ENCODE assay signal across 8 cellular contexts in the genomic region with DNA sequence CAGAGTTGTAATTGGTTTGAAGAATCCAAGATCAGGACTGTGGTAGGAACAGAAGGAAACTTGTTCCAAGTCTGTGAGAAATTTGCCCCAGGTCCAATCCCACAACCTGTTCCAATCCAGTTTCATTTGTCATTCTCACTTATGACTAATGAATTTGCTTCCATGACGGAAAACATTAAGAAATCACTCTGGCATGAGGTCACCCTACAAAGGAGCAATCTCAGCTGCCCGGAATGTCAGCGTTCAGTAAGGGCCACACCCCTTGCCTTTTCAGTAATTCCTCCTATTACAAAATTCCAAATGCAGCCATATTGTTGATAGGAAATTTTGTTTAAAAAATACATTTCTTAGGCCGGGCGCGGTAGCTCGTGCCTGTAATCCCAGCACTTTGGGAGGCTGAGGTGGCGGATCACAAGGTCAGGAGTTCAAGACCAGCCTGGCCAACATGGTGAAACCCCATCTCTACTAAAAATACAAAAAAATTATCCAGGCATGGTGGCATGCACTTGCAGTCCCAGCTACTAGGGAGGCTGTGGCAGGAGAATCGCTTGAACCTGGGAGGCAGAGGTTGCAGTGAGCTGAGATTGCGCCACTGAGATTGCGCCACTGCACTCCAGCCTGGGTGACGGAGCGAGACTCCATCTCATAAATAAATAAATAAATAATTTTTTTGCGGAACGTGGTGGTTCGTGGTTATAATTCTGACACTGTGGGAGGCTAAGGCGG. TPM values are rescaled to one million over a fixed set of nuclear protein-coding genes. Genes with fewer than 3 reads are reported as not detected.
A peak's percentile ranks its signal among the peaks of the same experiment; 100 is the strongest.
DNase-seq lines count a peak whose midpoint lies in the region; ATAC-seq, FAIRE-seq and TF ChIP-seq lines count a peak whose summit lies in the region.
"Not testable (repeated sequence)": the region's sequence is repeated elsewhere in the genome, so short reads cannot be mapped to it uniquely, and the experiment has no call there.

No MANE protein-coding gene starts in this region.

- not testable (repeated sequence) for H3K36me3 ChIP-seq in PC-3 (ENCODE audit: low read depth, low read length); astrocyte (ENCODE audit: insufficient read depth, low read length); esophagus muscularis mucosa; suprapubic skin

- H3K9ac ChIP-seq in PC-3 (ENCODE audit: low read length) (peak overlapping the region; percentile 59), astrocyte (ENCODE audit: low read length) (peak overlapping the region; percentile 71)

- not testable (repeated sequence) for H3K79me2 ChIP-seq in PC-3 (ENCODE audit: low read length); astrocyte (ENCODE audit: insufficient read depth, low read length)

- H3K9me3 Mint-ChIP-seq in astrocyte (ENCODE audit: unreplicated experiment), result not testable (repeated sequence)

- DNase-seq in AG10803 (ENCODE audit: low read depth), result peak; percentile 95
- peak; percentile 69 for DNase-seq in HFF-Myc (ENCODE audit: extremely low read depth, low read depth)
- peak; percentile 95 for DNase-seq in PC-3
- peak; percentile 98 for DNase-seq in astrocyte (ENCODE audit: low read depth)
- DNase-seq in esophagus muscularis mucosa (ENCODE audit: extremely low spot score), result not testable (repeated sequence)
- peak; percentile 37 for DNase-seq in iPS-NIHi11 (ENCODE audit: low spot score)
- peak; percentile 91 for DNase-seq in non-pigmented ciliary epithelial cell (ENCODE audit: low read depth)
- peak; percentile 76 to 77 for DNase-seq in suprapubic skin (ENCODE audit: low spot score in 2 of 2)

- peak overlapping the region; percentile 62 for H2AFZ ChIP-seq in PC-3 (ENCODE audit: low read length)
- peak overlapping the region; percentile 11 for H2AFZ ChIP-seq in astrocyte (ENCODE audit: low read depth, low read length)

- not testable (repeated sequence) for TF ChIP-seq POLR2A in esophagus muscularis mucosa (IDR thresholded peaks at IDR 0.05; ENCODE audit: low read depth); suprapubic skin (IDR thresholded peaks at IDR 0.05)

- H3K4me2 ChIP-seq in PC-3 (ENCODE audit: low read length) (peak overlapping the region; percentile 38), astrocyte (ENCODE audit: low read length) (peak overlapping the region; percentile 36)

- intact Hi-C loops in PC-3 (cut with micrococcal nuclease), result loop anchor here (1.0 kb wide), 1 partner anchor 43 kb away; no protein-coding TSS in a partner anchor
- intact Hi-C loops in esophagus muscularis mucosa (cut with DNase I), result not testable (repeated sequence)

- not testable (repeated sequence) for H4K20me1 ChIP-seq in PC-3 (ENCODE audit: low read length); astrocyte (ENCODE audit: insufficient read depth, low read length)

- H3K4me1 ChIP-seq in PC-3 (ENCODE audit: insufficient read depth, low read length) (peaks cover 27% of the 10 kb centered on the region), astrocyte (ENCODE audit: insufficient read depth, low read length) (peaks cover 11% of the 10 kb centered on the region)
- H3K4me1 ChIP-seq in esophagus muscularis mucosa, suprapubic skin: not testable (repeated sequence)

- not testable (repeated sequence) for TF ChIP-seq CTCF in AG10803 (conservative IDR thresholded peaks at IDR 0.05; ENCODE audit: low read length); HFF-Myc (IDR thresholded peaks at IDR 0.05; ENCODE audit: low read depth, low read length, missing control alignments); PC-3 (conservative IDR thresholded peaks at IDR 0.05; ENCODE audit: low read depth, low read length); astrocyte (IDR thresholded peaks at IDR 0.05; ENCODE audit: insufficient read depth, low read depth, low read length); esophagus muscularis mucosa (IDR thresholded peaks at IDR 0.05); suprapubic skin (IDR thresholded peaks at IDR 0.05)

- not testable (repeated sequence) for H3K36me3 Mint-ChIP-seq in astrocyte (ENCODE audit: low read depth, unreplicated experiment)

- peak overlapping the region; percentile 29 for H3K27ac Mint-ChIP-seq in astrocyte (ENCODE audit: unreplicated experiment)

- BruUV-seq in PC-3 (replicated peaks; lab: Mats Ljungman, UMichigan), result not testable (repeated sequence)

- CTCF ChIA-PET in PC-3 (lab: Charles Lee), result not testable (repeated sequence)

- not testable (repeated sequence) for H3K4me3 ChIP-seq in AG10803 (ENCODE audit: low read length); HFF-Myc (replicated peaks; ENCODE audit: low read depth, low read length); PC-3 (ENCODE audit: low read length); astrocyte (ENCODE audit: insufficient read depth, low read depth, low read length); esophagus muscularis mucosa; suprapubic skin

- peak; percentile 75 for FAIRE-seq in astrocyte (lab: Jason Lieb, UNC)

- peak; percentile 64 for ATAC-seq in PC-3

- H3K27ac ChIP-seq in PC-3 (ENCODE audit: low read length), result peak overlapping the region; percentile 92
- H3K27ac ChIP-seq in astrocyte (ENCODE audit: low read depth, low read length), result peak overlapping the region; percentile 90
- peak overlapping the region; percentile 60 to 71 (median 62) for H3K27ac ChIP-seq in esophagus muscularis mucosa (replicated peaks in 1 of 4)
- peak overlapping the region; percentile 76 for H3K27ac ChIP-seq in suprapubic skin

- H3K9me2 ChIP-seq in PC-3 (replicated peaks; ENCODE audit: low read length), result not testable (repeated sequence)

- WGBS in esophagus muscularis mucosa, result 82% methylated on average over 17 of the region's 17 CpGs
- 72% methylated on average over 17 of the region's 17 CpGs for WGBS in suprapubic skin

- H3F3A ChIP-seq in PC-3 (ENCODE audit: low read length, unreplicated experiment), result not testable (repeated sequence)

- not testable (repeated sequence) for H3K9me3 ChIP-seq in PC-3 (ENCODE audit: low read length); astrocyte (ENCODE audit: insufficient read depth, low read depth, low read length); esophagus muscularis mucosa; suprapubic skin

- not testable (repeated sequence) for H3K27me3 ChIP-seq in PC-3 (ENCODE audit: low read length); astrocyte (ENCODE audit: insufficient read depth, low read length); esophagus muscularis mucosa; suprapubic skin

- TF ChIP-seq EP300 in esophagus muscularis mucosa (IDR thresholded peaks at IDR 0.05) (peak; percentile 62), suprapubic skin (IDR thresholded peaks at IDR 0.05) (peak; percentile 72)

- POLR2A ChIA-PET in PC-3 (lab: Charles Lee; ENCODE audit: unreplicated experiment), result not testable (repeated sequence)

- peak overlapping the region; percentile 72 for H3K4me3 Mint-ChIP-seq in astrocyte (ENCODE audit: unreplicated experiment)

- not testable (repeated sequence) for H3K27me3 Mint-ChIP-seq in astrocyte (ENCODE audit: low read depth, unreplicated experiment)

- not testable (repeated sequence) for H3K4me1 Mint-ChIP-seq in astrocyte (ENCODE audit: low read depth, unreplicated experiment)

RNA-seq across cellular contexts. Expression of gene ZCCHC8, which starts 36.3 kb away (rescaled TPM):
- total RNA-seq in PC-3 (2014; rRNA removed) (14.4 and 15.0 TPM in 2 replicates), astrocyte (23.8 and 25.3 TPM in 2 replicates), esophagus muscularis mucosa (10 to 100 TPM; 12.1 to 19.1 (median 14.1) TPM), suprapubic skin (10 to 100 TPM; 21.5 to 49.7 (median 30.2) TPM)

RNA-seq across cellular contexts. Expression of gene CLIP1, which starts 42.0 kb away (rescaled TPM):
- total RNA-seq in PC-3 (2014; rRNA removed) (46.4 and 57.9 TPM in 2 replicates), astrocyte (59.4 and 70.0 TPM in 2 replicates), esophagus muscularis mucosa (100 to 1,000 TPM; 234 to 263 (median 250) TPM), suprapubic skin (100 to 1,000 TPM; 107 to 170 (median 149) TPM)
